ENCODE assay signal across 2 cellular contexts in genomic region chrX:70454441-70455365, GRCh38.
TF ChIP-seq lines count a peak whose summit lies in the region.

No MANE protein-coding gene starts in this region.

TF ChIP-seq in HCT116, 20 proteins besides CTCF, POLR2A, EP300 and RAD21:
- TF ChIP-seq ATF3 (IDR thresholded peaks at IDR 0.05), result no peak
- no peak for TF ChIP-seq SRF (IDR thresholded peaks at IDR 0.05; ENCODE audit: low read depth)
- no peak for TF ChIP-seq JUND (IDR thresholded peaks at IDR 0.05)
- TF ChIP-seq SP1 (IDR thresholded peaks at IDR 0.05; ENCODE audit: low read depth), result no peak
- TF ChIP-seq POLR2AphosphoS5 (IDR thresholded peaks at IDR 0.05; ENCODE audit: low read depth, low read length), result peak; percentile 61
- no peak for TF ChIP-seq ELF1 (IDR thresholded peaks at IDR 0.05; ENCODE audit: borderline replicate concordance, low read depth)

TF ChIP-seq in K562, 482 proteins besides CTCF, POLR2A, EP300 and RAD21:
- TF ChIP-seq YY1 (IDR thresholded peaks at IDR 0.05; ENCODE audit: borderline replicate concordance in 1 of 3, control insufficient read depth in 1 of 3, extremely low read depth in 1 of 3, insufficient read depth in 3 of 3, insufficient read length in 1 of 3, insufficient replicate concordance in 2 of 3, low read depth in 1 of 3, low read length in 2 of 3) (peak in 1 of 3 experiments; percentile 11), CTBP1 (IDR thresholded peaks at IDR 0.05; ENCODE audit: borderline replicate concordance) (peak; percentile 51; the same call in 1 of the 2 replicates), ZFX (CRISPR knock-in tag; IDR thresholded peaks at IDR 0.05) (peak; percentile 41; the same call in 1 of the 2 replicates), MYNN (IDR thresholded peaks at IDR 0.05) (no peak), MYNN (CRISPR knock-in tag; IDR thresholded peaks at IDR 0.05) (no peak), SAFB (IDR thresholded peaks at IDR 0.05; ENCODE audit: borderline replicate concordance, low read depth, low read length) (no peak), PHF8 (IDR thresholded peaks at IDR 0.05; ENCODE audit: borderline replicate concordance, low read length) (peak; percentile 46; the same call in 1 of the 2 replicates), MCM7 (IDR thresholded peaks at IDR 0.05) (no peak), POLR2G (IDR thresholded peaks at IDR 0.05; ENCODE audit: low read depth, low read length) (peak; percentile 73), ZNF644 (tag; IDR thresholded peaks at IDR 0.05; ENCODE audit: low read depth) (no peak), EGR1 (conservative IDR thresholded peaks at IDR 0.05) (0 out of 2 replicates have a peak, but pooled peaks have one; percentile 4), HNRNPLL (IDR thresholded peaks at IDR 0.05; ENCODE audit: low read depth, low read length, poor library complexity, severe bottlenecking) (no peak), TFAP4 (CRISPR knock-in tag; IDR thresholded peaks at IDR 0.05; ENCODE audit: borderline replicate concordance) (0 out of 2 replicates have a peak, but pooled peaks have one; percentile 15), CC2D1A (IDR thresholded peaks at IDR 0.05) (0 out of 2 replicates have a peak, but pooled peaks have one; percentile 50), ESRRA (IDR thresholded peaks at IDR 0.05; ENCODE audit: borderline replicate concordance, low read depth) (peak; percentile 69), POU5F1 (IDR thresholded peaks at IDR 0.05; ENCODE audit: borderline replicate concordance, low read depth, low read length, partially characterized antibody) (no peak), ZBTB17 (CRISPR knock-in tag; IDR thresholded peaks at IDR 0.05) (no peak), VEZF1 (CRISPR knock-in tag; IDR thresholded peaks at IDR 0.05) (peak; percentile 72), PKNOX1 (IDR thresholded peaks at IDR 0.05) (peak; percentile 49), CXXC5 (CRISPR knock-in tag; IDR thresholded peaks at IDR 0.05) (peak; percentile 45; the same call in 1 of the 2 replicates), SMC3 (conservative IDR thresholded peaks at IDR 0.05; ENCODE audit: insufficient read depth, low read depth, low read length) (0 out of 2 replicates have a peak, but pooled peaks have one; percentile 41), RBBP5 (IDR thresholded peaks at IDR 0.05; ENCODE audit: borderline replicate concordance, insufficient read depth, low read length, poor library complexity, severe bottlenecking) (peak; percentile 50), E2F6 (IDR thresholded peaks at IDR 0.05; ENCODE audit: borderline replicate concordance in 1 of 2, extremely low read depth in 1 of 2, insufficient read depth in 1 of 2, insufficient read length in 1 of 2, low read depth in 1 of 2, low read length in 1 of 2, poor library complexity in 1 of 2, severe bottlenecking in 1 of 2) (peak in 1 of 2 experiments; percentile 21), PCBP1 (IDR thresholded peaks at IDR 0.05; ENCODE audit: low read depth, low read length, poor library complexity, severe bottlenecking) (peak; percentile 35), KDM5B (IDR thresholded peaks at IDR 0.05; ENCODE audit: insufficient replicate concordance, low read depth, low read length) (peak; percentile 27), ZBTB7A (IDR thresholded peaks at IDR 0.05; ENCODE audit: borderline replicate concordance, control insufficient read depth, low read depth, low read length) (peak; percentile 84), RB1 (IDR thresholded peaks at IDR 0.05; ENCODE audit: low read depth) (peak; percentile 17; the same call in 1 of the 2 replicates), KLF16 (IDR thresholded peaks at IDR 0.05) (peak; percentile 43; the same call in 1 of the 2 replicates), HNRNPL (IDR thresholded peaks at IDR 0.05; ENCODE audit: low read depth, low read length) (no peak), ZNF263 (CRISPR knock-in tag; IDR thresholded peaks at IDR 0.05; ENCODE audit: borderline replicate concordance) (peak; percentile 94), MAZ (CRISPR knock-in tag; conservative IDR thresholded peaks at IDR 0.05 in 1 of 2, IDR thresholded peaks at IDR 0.05 in 1 of 2) (peak in 1 of 2 experiments; percentile 66; a peak in 2 of 4 replicates), BRD9 (IDR thresholded peaks at IDR 0.05; ENCODE audit: low read depth, partially characterized antibody) (peak; percentile 52), HDAC2 (IDR thresholded peaks at IDR 0.05) (peak; percentile 47; the same call in 1 of the 2 replicates), RBFOX2 (IDR thresholded peaks at IDR 0.05; ENCODE audit: low read depth, low read length) (peak; percentile 73), ZNF239 (CRISPR knock-in tag; IDR thresholded peaks at IDR 0.05) (peak; percentile 81), NRF1 (conservative IDR thresholded peaks at IDR 0.05 in 1 of 2, IDR thresholded peaks at IDR 0.05 in 1 of 2) (peak; percentile 55 to 62), ATF7 (IDR thresholded peaks at IDR 0.05) (0 out of 2 replicates have a peak, but pooled peaks have one; percentile 25)
